ENCODE assay signal across 10 cellular contexts in the genomic region with DNA sequence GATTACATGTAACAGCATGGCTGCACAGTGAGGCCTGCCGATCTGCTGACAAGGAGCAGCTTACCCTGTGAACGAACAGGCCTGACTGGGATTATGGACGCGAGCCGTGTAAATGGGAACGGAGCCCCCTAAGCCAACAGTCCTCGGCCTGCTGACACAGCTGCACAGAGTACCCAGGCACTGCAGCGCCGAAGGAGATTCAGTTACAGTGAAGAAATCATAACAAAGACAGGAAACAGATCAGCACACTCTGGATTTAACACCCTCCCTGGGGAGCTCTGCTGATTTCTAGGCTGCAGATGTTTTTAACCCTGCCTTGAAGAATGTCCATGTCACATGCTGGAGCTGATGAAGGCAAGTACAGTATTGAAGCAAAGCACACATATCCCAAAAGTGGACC. TPM values are rescaled to one million over a fixed set of nuclear protein-coding genes. Genes with fewer than 3 reads are reported as not detected.
DNase-seq lines count a peak whose midpoint lies in the region; ATAC-seq, FAIRE-seq and TF ChIP-seq lines count a peak whose summit lies in the region.
"Had no signal": no experiment of that assay in that cellular context is flagged by ENCODE, and none has a peak within 500 bp of the region (broad histone marks: within the 10 kb centered on the region; RNA-seq: fewer than 3 reads in every experiment).

No MANE protein-coding gene starts in this region.

- peak; percentile 16 for DNase-seq in NCI-H146 (lab: John Stamatoyannopoulos, UW)
- no peak for DNase-seq in NCI-H146 treated with DMSO at 0.1 percent for 48 hours (lab: John Stamatoyannopoulos, UW; ENCODE audit: unreplicated experiment)
- peak; percentile 38 to 43 for DNase-seq in uterus
- no peak for DNase-seq in middle frontal gyrus (ENCODE audit: extremely low spot score, low spot score)
- no peak for DNase-seq in HTR-8/SVneo (ENCODE audit: insufficient read length, low spot score)
- DNase-seq: activated CD8-positive, alpha-beta memory T cell treated with anti-CD3 and anti-CD28 coated beads, Interleukin-2, amount 50 U/mL, for 48 hours; NCI-H1694 treated with DMSO at 0.1 percent for 48 hours had no signal

- peaks cover 23% of the 10 kb centered on the region for H3K27me3 Mint-ChIP-seq in stimulated activated memory B cell treated with anti-CD40 and anti-IgM and Interleukin-4, amounts not matched to agents 10 μg/mL and 1 μg/mL and 100 μg/mL, for 72 hours

- peaks cover 15% of the 10 kb centered on the region for H3K9me3 Mint-ChIP-seq in stimulated activated memory B cell treated with anti-CD40 and anti-IgM and Interleukin-4, amounts not matched to agents 10 μg/mL and 1 μg/mL and 100 μg/mL, for 72 hours

- intact Hi-C loops in uterus (cut with DNase I; ENCODE audit: low total_unique reads) = no loop called here

- ATAC-seq in stimulated activated memory B cell treated with anti-CD40 and anti-IgM and Interleukin-4, amounts not matched to agents 10 μg/mL and 1 μg/mL and 100 μg/mL, for 72 hours = no peak

- FAIRE-seq in HTR-8/SVneo (lab: Jason Lieb, UNC) = no peak

- peaks cover 13% of the 10 kb centered on the region for H3K36me3 ChIP-seq in mesodermal cell (ENCODE audit: control insufficient read depth, insufficient read depth, low read length)
- no peaks in the 10 kb centered on the region for H3K36me3 ChIP-seq in uterus

- no peak for TF ChIP-seq CTCF in uterus (IDR thresholded peaks at IDR 0.05)

- H3K4me3 Mint-ChIP-seq in stimulated activated memory B cell treated with anti-CD40 and anti-IgM and Interleukin-4, amounts not matched to agents 10 μg/mL and 1 μg/mL and 100 μg/mL, for 72 hours = no peak overlapping the region

- 80 to 83% methylated on average over 6 to 8 of the region's 9 CpGs for WGBS in mesodermal cell (ENCODE audit: insufficient coverage in 2 of 2), 2 experiments

- peaks cover 27% of the 10 kb centered on the region for H3K4me1 ChIP-seq in mesodermal cell (ENCODE audit: control insufficient read depth, insufficient read depth, low read length, poor library complexity, severe bottlenecking)
- H3K4me1 ChIP-seq in uterus = no peaks in the 10 kb centered on the region

- no peak for TF ChIP-seq POLR2A in uterus (IDR thresholded peaks at IDR 0.05)

- H3K4me1 Mint-ChIP-seq in stimulated activated memory B cell treated with anti-CD40 and anti-IgM and Interleukin-4, amounts not matched to agents 10 μg/mL and 1 μg/mL and 100 μg/mL, for 72 hours = no peaks in the 10 kb centered on the region

- H3K27ac Mint-ChIP-seq in stimulated activated memory B cell treated with anti-CD40 and anti-IgM and Interleukin-4, amounts not matched to agents 10 μg/mL and 1 μg/mL and 100 μg/mL, for 72 hours = no peak overlapping the region

- H3K27ac ChIP-seq in cingulate gyrus (ENCODE audit: low read depth, low read length) (peak overlapping the region; percentile 0), mesodermal cell (ENCODE audit: low read depth, low read length, severe bottlenecking) (peak overlapping the region; percentile 71), uterus (peak overlapping the region; percentile 78 to 83)

- no peaks in the 10 kb centered on the region for H3K9me3 ChIP-seq in mesodermal cell (ENCODE audit: control insufficient read depth, low read length)
- H3K9me3 ChIP-seq in uterus = peaks cover 0 to 3% of the 10 kb centered on the region in 2 donors

- no peak overlapping the region for H3K4me3 ChIP-seq in mesodermal cell (ENCODE audit: extremely low read depth, insufficient read depth, low read length, poor library complexity, severe bottlenecking)
- H3K4me3 ChIP-seq in uterus = no peak overlapping the region

- H3K27me3 ChIP-seq in uterus = no peaks in the 10 kb centered on the region

- no peaks in the 10 kb centered on the region for H3K36me3 Mint-ChIP-seq in stimulated activated memory B cell treated with anti-CD40 and anti-IgM and Interleukin-4, amounts not matched to agents 10 μg/mL and 1 μg/mL and 100 μg/mL, for 72 hours

RNA-seq across cellular contexts. Expression of a gene that starts 43.4 kb away (rescaled TPM):
- 67.9 TPM for polyA plus RNA-seq in mesodermal cell (2013, experiment 1 of 2)
- polyA plus RNA-seq in mesodermal cell (2013, experiment 2 of 2) = 67.8 TPM
- 10 to 100 TPM; 20.2 to 81.3 (median 29.1) TPM for total RNA-seq in uterus

Comparison
In these comparisons a context has a peak if more than half of its experiments do, and no peak if none do; other contexts are left out.
1. DNase-seq: peak in NCI-H146 (single experiment) and uterus (2 of 2); none in NCI-H146 treated with DMSO at 0.1 percent for 48 hours (single experiment), middle frontal gyrus (single experiment) and HTR-8/SVneo (single experiment).
2. H3K27ac ChIP-seq: peak in every context shown above with its lines; median percentile 80 in uterus; 71 in mesodermal cell; 0 in cingulate gyrus.